In the genomic region with DNA sequence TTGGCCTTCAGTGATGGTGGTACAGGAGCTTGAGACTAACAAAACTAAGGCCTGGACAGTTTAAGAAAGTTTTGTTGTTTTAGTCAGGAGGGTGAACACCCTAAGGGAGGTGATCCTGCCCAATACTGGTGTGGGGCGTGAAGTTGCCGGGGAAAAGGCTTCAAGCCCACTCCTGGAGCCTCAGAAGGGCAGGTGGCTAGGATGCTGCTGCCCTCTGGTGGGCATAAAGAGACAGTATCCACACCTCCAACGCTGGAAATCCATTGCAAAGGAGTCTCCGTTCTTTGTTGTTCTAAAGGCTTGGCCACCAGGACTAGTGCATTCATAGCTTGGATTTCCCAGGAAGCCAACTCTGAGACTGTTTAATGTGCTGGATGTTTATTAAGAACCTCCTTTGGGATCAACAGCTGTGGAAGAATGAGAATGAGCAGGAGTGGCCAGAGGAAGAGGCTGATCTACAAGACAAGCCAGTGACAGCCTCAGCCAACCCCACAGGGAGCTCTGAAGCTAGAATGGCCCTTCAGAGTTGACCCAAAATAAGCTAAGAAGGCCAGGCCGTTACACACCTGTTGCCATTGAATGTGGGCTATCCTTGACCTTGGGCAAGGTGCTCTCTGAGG, we compare ENCODE assay signal across 1 cellular context.
TF ChIP-seq lines count a peak whose summit lies in the region.

No MANE protein-coding gene starts in this region.

TF ChIP-seq in endothelial cell of umbilical vein, 7 proteins besides CTCF, POLR2A, EP300 and RAD21:
- TF ChIP-seq MYC (IDR thresholded peaks at IDR 0.05; ENCODE audit: low read depth, low read length) (no peak), POLR2AphosphoS5 (IDR thresholded peaks at IDR 0.05; ENCODE audit: insufficient read depth, low read depth, low read length) (no peak), FOS (IDR thresholded peaks at IDR 0.05; ENCODE audit: borderline replicate concordance, insufficient read depth, low read length) (no peak), GATA2 (IDR thresholded peaks at IDR 0.05; ENCODE audit: insufficient read depth, insufficient read length, low read depth, low read length) (no peak), EZH2 (IDR thresholded peaks at IDR 0.05; ENCODE audit: borderline replicate concordance, low read depth, low read length, severe bottlenecking) (no peak), JUN (IDR thresholded peaks at IDR 0.05; ENCODE audit: borderline replicate concordance, insufficient read depth, insufficient read length, low read depth) (no peak)
- TF ChIP-seq, protein P1, sequence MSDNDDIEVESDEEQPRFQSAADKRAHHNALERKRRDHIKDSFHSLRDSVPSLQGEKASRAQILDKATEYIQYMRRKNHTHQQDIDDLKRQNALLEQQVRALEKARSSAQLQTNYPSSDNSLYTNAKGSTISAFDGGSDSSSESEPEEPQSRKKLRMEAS (IDR thresholded peaks at IDR 0.05; ENCODE audit: insufficient read depth, insufficient read length): no peak
